8 cellular contexts compared by ENCODE assay signal in the genomic region with DNA sequence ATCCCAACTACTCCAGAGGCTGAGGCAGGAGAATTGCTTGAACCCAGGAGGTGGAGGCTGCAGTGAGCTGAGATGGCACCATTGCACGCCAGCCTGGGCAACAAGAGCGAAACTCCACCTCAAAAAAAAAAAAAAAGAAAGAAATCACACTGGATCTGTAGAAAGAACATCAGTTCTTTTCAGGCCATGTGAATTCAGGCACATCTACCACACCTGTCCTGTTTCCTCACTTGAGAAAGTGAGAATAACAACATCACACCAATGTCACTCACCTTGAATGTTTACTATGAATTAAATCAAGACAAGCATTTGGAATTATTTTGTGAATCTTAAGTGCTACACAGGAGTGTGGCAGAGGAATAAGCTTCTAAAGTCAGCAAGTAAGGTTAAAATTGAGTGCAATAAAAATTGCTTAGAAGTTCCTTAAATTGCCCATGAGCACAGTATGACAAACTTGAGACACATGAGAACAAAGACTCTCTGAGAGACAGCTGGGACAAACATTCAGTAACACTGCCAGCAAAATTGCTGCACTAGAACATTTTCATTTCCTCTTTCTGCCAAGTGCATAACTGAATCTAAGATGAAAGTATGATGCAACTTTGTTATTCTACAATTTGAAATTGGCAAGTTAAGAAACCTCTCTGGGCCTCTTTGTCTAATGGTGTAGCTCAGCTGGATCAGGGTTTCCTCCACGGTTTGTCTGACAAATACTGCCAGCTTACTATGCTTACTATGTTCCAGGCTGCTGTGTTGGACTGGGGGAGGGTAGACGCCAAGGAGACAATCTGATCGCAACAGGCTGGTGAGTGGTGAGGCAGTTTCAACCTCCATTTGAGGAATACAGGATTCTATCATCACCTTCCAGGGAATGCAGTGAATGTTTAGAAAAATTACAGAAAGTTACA. TPM values are rescaled to one million over a fixed set of nuclear protein-coding genes. Genes with fewer than 3 reads are reported as not detected.
DNase-seq lines count a peak whose midpoint lies in the region; ATAC-seq and TF ChIP-seq lines count a peak whose summit lies in the region.

No MANE protein-coding gene starts in this region.

- no peak for TF ChIP-seq CTCF in neural cell (IDR thresholded peaks at IDR 0.05; ENCODE audit: poor library complexity, severe bottlenecking)

- H4K20me1 ChIP-seq in neural cell (ENCODE audit: insufficient read depth): no peaks in the 10 kb centered on the region

- POLR2A ChIA-PET in activated CD4-positive, alpha-beta memory T cell treated with anti-CD3 and anti-CD28 coated beads for 36 hours (lab: Charles Lee): interaction anchor here (0.6 to 2.4 kb wide), 6 partner anchors 17 to 381 kb away, joined by 3 to 11 read pairs (median 5); a partner anchor contains a TSS

- no peaks in the 10 kb centered on the region for H3K27me3 Mint-ChIP-seq in activated CD4-positive, alpha-beta memory T cell treated with anti-CD3 and anti-CD28 coated beads for 36 hours

- no peak overlapping the region for H3K4me2 ChIP-seq in neural cell (ENCODE audit: low read length)

- H3K9me2 ChIP-seq in neural cell (ENCODE audit: insufficient read depth, low read length): no peaks in the 10 kb centered on the region

- H3F3A ChIP-seq in neural cell (ENCODE audit: insufficient read depth, low read length, poor library complexity, severe bottlenecking): peaks cover 4% of the 10 kb centered on the region

- H2AFZ ChIP-seq in neural cell (ENCODE audit: low read depth, low read length): no peak overlapping the region

- no peaks in the 10 kb centered on the region for H3K27me3 ChIP-seq in neural cell (ENCODE audit: insufficient read depth, low read depth, low read length)

- peaks cover 21% of the 10 kb centered on the region for H3K79me2 ChIP-seq in neural cell (replicated peaks; ENCODE audit: insufficient read depth, low read length)

- DNase-seq in NCI-H82 (lab: John Stamatoyannopoulos, UW) (peak; percentile 32), NCI-H82 treated with DMSO at 0.1 percent for 48 hours (lab: John Stamatoyannopoulos, UW; ENCODE audit: unreplicated experiment) (no peak), NCI-H146 (lab: John Stamatoyannopoulos, UW) (peak; percentile 26), erythroblast (lab: John Stamatoyannopoulos, UW) (peak; percentile 83 to 87), SK-N-DZ (ENCODE audit: low spot score) (no peak)
- peak; percentile 75 for DNase-seq in activated CD4-positive, alpha-beta memory T cell treated with anti-CD3 and anti-CD28 coated beads for 36 hours

- no peaks in the 10 kb centered on the region for H3K36me3 ChIP-seq in neural cell (ENCODE audit: insufficient read depth, low read length)

- H3K9me3 ChIP-seq in neural cell (ENCODE audit: low read length): no peaks in the 10 kb centered on the region

- H3K27ac ChIP-seq in neural cell (ENCODE audit: low read length): no peak overlapping the region

- no peaks in the 10 kb centered on the region for H3K9me3 Mint-ChIP-seq in activated CD4-positive, alpha-beta memory T cell treated with anti-CD3 and anti-CD28 coated beads for 36 hours

- CTCF ChIA-PET in activated CD4-positive, alpha-beta memory T cell treated with anti-CD3 and anti-CD28 coated beads for 36 hours (lab: Charles Lee): interaction anchor here (1.1 to 1.5 kb wide), 2 partner anchors 26 to 834 kb away, joined by 3 to 4 read pairs; a partner anchor contains a TSS

- peak overlapping the region; percentile 100 for H3K27ac Mint-ChIP-seq in activated CD4-positive, alpha-beta memory T cell treated with anti-CD3 and anti-CD28 coated beads for 36 hours

- peak overlapping the region; percentile 98 for H3K4me3 Mint-ChIP-seq in activated CD4-positive, alpha-beta memory T cell treated with anti-CD3 and anti-CD28 coated beads for 36 hours

- peak; percentile 55 for TF ChIP-seq POLR2A in erythroblast (IDR thresholded peaks at IDR 0.05; ENCODE audit: low read length)

- peak; percentile 35 for ATAC-seq in HG02588 (IDR thresholded peaks at IDR 0.05; ENCODE audit: unreplicated experiment)

- TF ChIP-seq EP300 in neural cell (conservative IDR thresholded peaks at IDR 0.05; ENCODE audit: poor library complexity, severe bottlenecking): no peak

- peak overlapping the region; percentile 99 for H3K4me3 ChIP-seq in neural cell (ENCODE audit: low read length)

- TF ChIP-seq RAD21 in neural cell (conservative IDR thresholded peaks at IDR 0.05): no peak

- no peak overlapping the region for H3K9ac ChIP-seq in neural cell (ENCODE audit: low read length)

- peaks cover 7% of the 10 kb centered on the region for H3K36me3 Mint-ChIP-seq in activated CD4-positive, alpha-beta memory T cell treated with anti-CD3 and anti-CD28 coated beads for 36 hours

- intact Hi-C loops in activated CD4-positive, alpha-beta memory T cell treated with anti-CD3 and anti-CD28 coated beads for 36 hours (cut with micrococcal nuclease): loop anchor here (1.0 to 5.0 kb wide), 7 partner anchors 9 to 950 kb away; a partner anchor contains a TSS

- peaks cover 51% of the 10 kb centered on the region for H3K4me1 Mint-ChIP-seq in activated CD4-positive, alpha-beta memory T cell treated with anti-CD3 and anti-CD28 coated beads for 36 hours (ENCODE audit: low read depth)

TF ChIP-seq in neural cell, 6 proteins besides CTCF, POLR2A, EP300 and RAD21:
- no peak for TF ChIP-seq POLR2AphosphoS5 (IDR thresholded peaks at IDR 0.05)
- TF ChIP-seq MXI1 (conservative IDR thresholded peaks at IDR 0.05; ENCODE audit: poor library complexity, severe bottlenecking): no peak

RNA-seq across cellular contexts. Expression of a gene that starts 1.9 kb away (rescaled TPM):
- total RNA-seq in activated CD4-positive, alpha-beta memory T cell treated with anti-CD3 and anti-CD28 coated beads for 36 hours: 10 to 100 TPM; 14.1 to 15.0 TPM
- polyA plus RNA-seq in neural cell: 9.9 and 10.8 TPM in 2 replicates
- polyA minus RNA-seq in neural cell: 34.1 and 37.2 TPM in 2 replicates
- polyA plus RNA-seq in SK-N-DZ (2014; cell fraction: cytosol; rRNA removed): 7.2 and 12.7 TPM in 2 replicates
- polyA plus RNA-seq in SK-N-DZ (2014; cell fraction: nucleus; rRNA removed): 10.6 and 29.7 TPM in 2 replicates

Comparison
In these comparisons a context has a peak if more than half of its experiments do, and no peak if none do; other contexts are left out.
1. DNase-seq: peak in NCI-H82 (single experiment), NCI-H146 (single experiment), activated CD4-positive, alpha-beta memory T cell treated with anti-CD3 and anti-CD28 coated beads for 36 hours (single experiment) and erythroblast (2 of 2); none in NCI-H82 treated with DMSO at 0.1 percent for 48 hours (single experiment) and SK-N-DZ (single experiment).